In the genomic region with DNA sequence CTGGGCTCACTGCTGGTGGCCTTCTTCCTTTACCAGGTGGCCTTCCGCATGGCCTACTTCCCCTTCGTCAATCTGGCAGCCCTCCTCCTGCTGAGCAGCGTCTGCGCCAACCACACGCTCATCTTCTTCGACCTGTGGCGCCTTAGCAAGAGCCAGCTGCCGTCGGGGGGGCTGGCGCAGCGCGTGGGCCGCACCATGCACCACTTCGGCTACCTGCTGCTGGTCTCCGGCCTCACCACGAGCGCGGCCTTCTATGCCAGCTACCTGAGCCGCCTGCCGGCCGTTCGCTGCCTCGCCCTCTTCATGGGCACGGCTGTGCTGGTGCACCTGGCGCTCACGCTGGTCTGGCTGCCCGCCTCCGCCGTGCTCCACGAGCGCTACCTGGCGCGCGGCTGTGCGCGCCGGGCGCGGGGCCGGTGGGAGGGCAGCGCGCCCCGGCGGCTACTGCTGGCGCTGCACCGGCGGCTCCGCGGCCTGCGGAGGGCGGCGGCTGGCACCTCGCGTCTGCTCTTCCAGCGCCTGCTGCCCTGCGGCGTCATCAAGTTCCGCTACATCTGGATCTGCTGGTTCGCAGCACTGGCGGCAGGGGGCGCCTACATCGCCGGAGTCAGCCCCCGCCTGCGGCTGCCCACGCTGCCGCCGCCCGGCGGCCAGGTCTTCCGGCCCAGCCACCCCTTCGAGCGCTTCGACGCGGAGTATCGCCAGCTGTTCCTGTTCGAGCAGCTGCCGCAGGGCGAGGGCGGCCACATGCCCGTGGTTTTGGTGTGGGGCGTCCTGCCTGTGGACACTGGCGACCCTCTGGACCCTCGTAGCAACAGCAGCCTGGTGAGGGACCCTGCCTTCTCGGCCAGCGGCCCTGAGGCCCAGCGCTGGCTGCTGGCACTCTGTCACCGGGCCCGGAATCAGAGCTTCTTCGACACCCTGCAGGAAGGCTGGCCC, we compare ENCODE assay signal across 8 cellular contexts. TPM values are rescaled to one million over a fixed set of nuclear protein-coding genes. Genes with fewer than 3 reads are reported as not detected.
DNase-seq lines count a peak whose midpoint lies in the region; ATAC-seq and TF ChIP-seq lines count a peak whose summit lies in the region.

No MANE protein-coding gene starts in this region.

- no peaks in the 10 kb centered on the region for H3K9me3 ChIP-seq in endodermal cell (ENCODE audit: control insufficient read depth, low read length)

- H3K27me3 ChIP-seq in endodermal cell (ENCODE audit: control insufficient read depth, insufficient read depth, low read length, poor library complexity, severe bottlenecking): peaks cover 42% of the 10 kb centered on the region

- TF ChIP-seq CTCF in endodermal cell (conservative IDR thresholded peaks at IDR 0.05): peak; percentile 90
- TF ChIP-seq CTCF in mesothelial cell of epicardium (IDR thresholded peaks at IDR 0.05; ENCODE audit: unreplicated experiment): peak; percentile 81

- H3K27ac Mint-ChIP-seq in endodermal cell (no peak overlapping the region), mesothelial cell of epicardium (no peak overlapping the region)

- H3K4me1 Mint-ChIP-seq in endodermal cell: no peaks in the 10 kb centered on the region
- peaks cover 5% of the 10 kb centered on the region for H3K4me1 Mint-ChIP-seq in mesothelial cell of epicardium

- H3K36me3 ChIP-seq in endodermal cell (ENCODE audit: control insufficient read depth, insufficient read depth, low read length): no peaks in the 10 kb centered on the region

- WGBS in endodermal cell (ENCODE audit: insufficient coverage in 1 of 2, insufficient read length in 1 of 2), 2 experiments: 30 to 53% methylated on average over 44 to 91 of the region's 91 CpGs

- peak; percentile 63 for DNase-seq in NK-92 treated with Interleukin-12 subunit alpha and Interleukin-12 subunit beta, amount 100 ng/mL, for 24 hours (lab: John Stamatoyannopoulos, UW)
- DNase-seq in NK-92 (lab: John Stamatoyannopoulos, UW; ENCODE audit: unreplicated experiment): no peak
- peak; percentile 93 for DNase-seq in NCI-H82 (lab: John Stamatoyannopoulos, UW)
- DNase-seq in activated CD8-positive, alpha-beta memory T cell treated with anti-CD3 and anti-CD28 coated beads for 4 hours (ENCODE audit: low read depth in 2 of 2): peak; percentile 67 to 79
- peak; percentile 96 for DNase-seq in endodermal cell
- DNase-seq in mesothelial cell of epicardium (ENCODE audit: low spot score in 2 of 2, unreplicated experiment in 2 of 2): peak; percentile 73 to 83
- DNase-seq in stimulated activated CD8-positive, alpha-beta memory T cell treated with anti-CD3 and anti-CD28 coated beads, Interleukin-15, amount 100 ng/mL, for 24 hours (ENCODE audit: low read depth): peak; percentile 55

- H3K9me3 Mint-ChIP-seq in endodermal cell: no peaks in the 10 kb centered on the region
- H3K9me3 Mint-ChIP-seq in mesothelial cell of epicardium: no peaks in the 10 kb centered on the region

- H3K27ac ChIP-seq in endodermal cell (ENCODE audit: low read depth, low read length): no peak overlapping the region

- no peak overlapping the region for H3K9ac ChIP-seq in endodermal cell (ENCODE audit: extremely low read depth, low read length, poor library complexity, severe bottlenecking)

- peaks cover 52% of the 10 kb centered on the region for H3K27me3 Mint-ChIP-seq in endodermal cell (ENCODE audit: insufficient read depth)
- peaks cover 44% of the 10 kb centered on the region for H3K27me3 Mint-ChIP-seq in mesothelial cell of epicardium (ENCODE audit: low read depth)

- no peaks in the 10 kb centered on the region for H3K4me1 ChIP-seq in endodermal cell (ENCODE audit: control insufficient read depth, insufficient read depth, low read length)

- ATAC-seq in HG03103 (IDR thresholded peaks at IDR 0.05; ENCODE audit: low read depth, unreplicated experiment): peak; percentile 70

- H3K4me3 ChIP-seq in endodermal cell (ENCODE audit: low read length): no peak overlapping the region

- no peaks in the 10 kb centered on the region for H3K36me3 Mint-ChIP-seq in endodermal cell (ENCODE audit: low read depth)
- no peaks in the 10 kb centered on the region for H3K36me3 Mint-ChIP-seq in mesothelial cell of epicardium

- no peak overlapping the region for H3K4me3 Mint-ChIP-seq in endodermal cell
- H3K4me3 Mint-ChIP-seq in mesothelial cell of epicardium: no peak overlapping the region

RNA-seq across cellular contexts. Expression of a gene that starts 9.9 kb away (rescaled TPM):
- total RNA-seq in endodermal cell (under 1 TPM; 0.04 to 0.40 TPM), mesothelial cell of epicardium (0.57 to 0.76 TPM (median 0.64 TPM) in 3 replicates)
- polyA plus RNA-seq in endodermal cell (2013, experiment 1 of 2): 1.1 TPM
- polyA plus RNA-seq in endodermal cell (2013, experiment 2 of 2): 1.9 TPM

RNA-seq across cellular contexts. Expression of a gene that starts 14.6 kb away (rescaled TPM):
- total RNA-seq in endodermal cell (10 to 100 TPM; 57.6 to 92.4 TPM), mesothelial cell of epicardium (29.9 to 34.6 TPM (median 31.1 TPM) in 3 replicates)
- 80.7 TPM for polyA plus RNA-seq in endodermal cell (2013, experiment 1 of 2)
- 81.0 TPM for polyA plus RNA-seq in endodermal cell (2013, experiment 2 of 2)

RNA-seq across cellular contexts. Expression of a gene that starts 17.1 kb away (rescaled TPM):
- total RNA-seq in endodermal cell: not detected
- not detected for polyA plus RNA-seq in endodermal cell (2013, experiment 1 of 2)
- polyA plus RNA-seq in endodermal cell (2013, experiment 2 of 2): not detected
- total RNA-seq in mesothelial cell of epicardium: 0.93 TPM in 1 of 3 replicates, not detected in the others

RNA-seq across cellular contexts. Expression of a gene that starts 27.2 kb away (rescaled TPM):
- under 1 TPM; 0.15 to 0.42 TPM for total RNA-seq in endodermal cell
- polyA plus RNA-seq in endodermal cell (2013, experiment 1 of 2): 0.57 TPM
- 0.12 TPM for polyA plus RNA-seq in endodermal cell (2013, experiment 2 of 2)
- 23.4 to 26.9 TPM (median 26.1 TPM) in 3 replicates for total RNA-seq in mesothelial cell of epicardium

RNA-seq across cellular contexts. Expression of a gene that starts 37.7 kb away (rescaled TPM):
- total RNA-seq in endodermal cell: 10 to 100 TPM; 90.6 to 98.7 TPM
- 63.5 TPM for polyA plus RNA-seq in endodermal cell (2013, experiment 1 of 2)
- polyA plus RNA-seq in endodermal cell (2013, experiment 2 of 2): 51.7 TPM
- 101 to 117 TPM (median 104 TPM) in 3 replicates for total RNA-seq in mesothelial cell of epicardium
